In genomic region chr10:89857399-89857798, GRCh38 we compare ENCODE assay signal across 18 cellular contexts.
"Had no signal": no experiment of that assay in that cellular context is flagged by ENCODE, and none has a peak within 500 bp of the region (broad histone marks: within the 10 kb centered on the region; RNA-seq: fewer than 3 reads in every experiment).

No MANE protein-coding gene starts in this region.

- H3K4me3 Mint-ChIP-seq: naive thymus-derived CD8-positive, alpha-beta T cell; neural crest cell; stimulated activated effector memory CD8-positive, alpha-beta T cell treated with anti-CD3 and anti-CD28 coated beads, Interleukin-12 subunit alpha, Interleukin-12 subunit beta, amount 100 ng/mL, for 72 hours had no signal

- H3K36me3 Mint-ChIP-seq: naive thymus-derived CD8-positive, alpha-beta T cell; stimulated activated effector memory CD8-positive, alpha-beta T cell treated with anti-CD3 and anti-CD28 coated beads, Interleukin-12 subunit alpha, Interleukin-12 subunit beta, amount 100 ng/mL, for 72 hours had no signal

- ATAC-seq: gastrocnemius medialis; heart right ventricle; mucosa of descending colon; naive thymus-derived CD8-positive, alpha-beta T cell; stimulated activated effector memory CD8-positive, alpha-beta T cell treated with anti-CD3 and anti-CD28 coated beads, Interleukin-12 subunit alpha, Interleukin-12 subunit beta, amount 100 ng/mL, for 72 hours; stimulated activated naive CD8-positive, alpha-beta T cell treated with anti-CD3 and anti-CD28 coated beads, Interleukin-15, Interleukin-2, amounts not matched to agents 100 U/mL and 50 U/mL, for 24 hours had no signal

- H3K4me3 ChIP-seq: gastrocnemius medialis, heart right ventricle, mucosa of descending colon, sigmoid colon, skin epidermis, tibial artery, upper lobe of left lung, uterus had no signal

- H3K9me3 Mint-ChIP-seq: naive thymus-derived CD8-positive, alpha-beta T cell; neural crest cell; stimulated activated effector memory CD8-positive, alpha-beta T cell treated with anti-CD3 and anti-CD28 coated beads, Interleukin-12 subunit alpha, Interleukin-12 subunit beta, amount 100 ng/mL, for 72 hours had no signal

- H3K27ac Mint-ChIP-seq: naive thymus-derived CD8-positive, alpha-beta T cell; stimulated activated effector memory CD8-positive, alpha-beta T cell treated with anti-CD3 and anti-CD28 coated beads, Interleukin-12 subunit alpha, Interleukin-12 subunit beta, amount 100 ng/mL, for 72 hours had no signal

- H3K36me3 ChIP-seq: gastrocnemius medialis, heart right ventricle, sigmoid colon, tibial artery, upper lobe of left lung, uterus had no signal

- H3K4me1 ChIP-seq: gastrocnemius medialis, tibial artery, uterus had no signal

- H3K27ac ChIP-seq: gastrocnemius medialis, heart right ventricle, sigmoid colon, skin epidermis, tibial artery, upper lobe of left lung, uterus had no signal

- H3K9me3 ChIP-seq: gastrocnemius medialis, heart right ventricle, mucosa of descending colon, sigmoid colon, tibial artery, upper lobe of left lung, uterus had no signal

- H3K27me3 ChIP-seq: gastrocnemius medialis, sigmoid colon, tibial artery, upper lobe of left lung, uterus had no signal

- DNase-seq: effector memory CD4-positive, alpha-beta T cell; gastrocnemius medialis; heart right ventricle; hypothalamus; kidney glomerular epithelial cell; mucosa of descending colon; naive thymus-derived CD8-positive, alpha-beta T cell; posterior cingulate gyrus; sigmoid colon; stimulated activated CD4-positive, alpha-beta T cell treated with anti-CD3 and anti-CD28 coated beads, Interleukin-2, amount 100 ng/mL, for 48 hours; stimulated activated CD8-positive, alpha-beta memory T cell treated with anti-CD3 and anti-CD28 coated beads, Interleukin-4, amount 100 ng/mL, for 48 hours; stimulated activated naive CD8-positive, alpha-beta T cell treated with anti-CD3 and anti-CD28 coated beads, Interleukin-15, Interleukin-2, amounts not matched to agents 100 U/mL and 50 U/mL, for 24 hours; tibial artery; upper lobe of left lung; uterus had no signal
